In genomic region chr2:238145851-238146250, GRCh38 we compare ENCODE assay signal across 24 cellular contexts. TPM values are rescaled to one million over a fixed set of nuclear protein-coding genes. Genes with fewer than 3 reads are reported as not detected.
"Had no signal": no experiment of that assay in that cellular context is flagged by ENCODE, and none has a peak within 500 bp of the region (broad histone marks: within the 10 kb centered on the region; RNA-seq: fewer than 3 reads in every experiment).

No MANE protein-coding gene starts in this region.

- H3K4me3 ChIP-seq: adrenal gland, ascending aorta, esophagus muscularis mucosa, gastroesophageal sphincter, spleen, upper lobe of left lung had no signal

- H3K9ac ChIP-seq: parathyroid adenoma had no signal

- H3K79me2 ChIP-seq: parathyroid adenoma had no signal

- H3K9me3 ChIP-seq: adrenal gland, ascending aorta, esophagus muscularis mucosa, gastroesophageal sphincter, spleen, upper lobe of left lung had no signal

- H3K4me1 ChIP-seq: adrenal gland, parathyroid adenoma had no signal

- H3K27ac ChIP-seq: adrenal gland, ascending aorta, brain microvascular endothelial cell, esophagus muscularis mucosa, gastroesophageal sphincter, parathyroid adenoma, spleen, upper lobe of left lung, WERI-Rb-1 had no signal

- ATAC-seq: activated CD8-positive, alpha-beta memory T cell treated with anti-CD3 and anti-CD28 coated beads, Interleukin-2, amount 10 ng/mL, durations not matched to agents 7 days and 5 days; activated CD8-positive, alpha-beta T cell treated with anti-CD3 and anti-CD28 coated beads for 36 hours; gastroesophageal sphincter; left ventricle myocardium superior; T-cell had no signal

- H3K27me3 ChIP-seq: adrenal gland, ascending aorta, brain microvascular endothelial cell, esophagus muscularis mucosa, gastroesophageal sphincter, spleen, upper lobe of left lung had no signal

- H3K36me3 ChIP-seq: adrenal gland, brain microvascular endothelial cell, spleen, upper lobe of left lung, WERI-Rb-1 had no signal

- H2AFZ ChIP-seq: parathyroid adenoma had no signal

- DNase-seq: activated CD4-positive, alpha-beta T cell treated with anti-CD3 and anti-CD28 coated beads, Interleukin-2, amount 10 ng/mL, durations not matched to agents 7 days and 5 days; activated CD4-positive, CD25-positive, alpha-beta regulatory T cell treated with anti-CD3 and anti-CD28 coated beads, Interleukin-2, amount 50 U/mL, for 72 hours; activated CD8-positive, alpha-beta memory T cell treated with anti-CD3 and anti-CD28 coated beads, Interleukin-2, amount 10 ng/mL, durations not matched to agents 7 days and 5 days; activated CD8-positive, alpha-beta T cell treated with anti-CD3 and anti-CD28 coated beads for 36 hours; activated T-cell treated with anti-CD3 and anti-CD28 coated beads for 4 hours; adrenal gland; brain microvascular endothelial cell; caudate nucleus; dermis blood vessel endothelial cell; effector memory CD4-positive, alpha-beta T cell; head of caudate nucleus; hypothalamus; left ventricle myocardium superior; mammary epithelial cell; spleen; stimulated activated CD4-positive, alpha-beta T cell treated with anti-CD3 and anti-CD28 coated beads, Interleukin-4, amount 100 ng/mL, for 1 hour; stimulated activated naive CD4-positive, alpha-beta T cell treated with Interleukin-2 at 50 U/mL for 16 hours; T-cell; WERI-Rb-1 had no signal

RNA-seq across cellular contexts. Expression of gene KLHL30, which starts 7.4 kb away (rescaled TPM):
- total RNA-seq: activated CD4-positive, alpha-beta T cell treated with anti-CD3 and anti-CD28 coated beads, Interleukin-2, amount 10 ng/mL, durations not matched to agents 7 days and 5 days; activated CD8-positive, alpha-beta memory T cell treated with anti-CD3 and anti-CD28 coated beads, Interleukin-2, amount 10 ng/mL, durations not matched to agents 7 days and 5 days; activated CD8-positive, alpha-beta T cell treated with anti-CD3 and anti-CD28 coated beads for 36 hours; dermis blood vessel endothelial cell; T-cell had no signal

RNA-seq across cellular contexts. Expression of gene ERFE, which starts 12.9 kb away (rescaled TPM):
- total RNA-seq: activated CD4-positive, alpha-beta T cell treated with anti-CD3 and anti-CD28 coated beads, Interleukin-2, amount 10 ng/mL, durations not matched to agents 7 days and 5 days; activated CD8-positive, alpha-beta memory T cell treated with anti-CD3 and anti-CD28 coated beads, Interleukin-2, amount 10 ng/mL, durations not matched to agents 7 days and 5 days; left ventricle myocardium superior; T-cell had no signal

RNA-seq across cellular contexts. Expression of gene ESPNL, which starts 45.7 kb away (rescaled TPM):
- total RNA-seq: ascending aorta, dermis blood vessel endothelial cell, left ventricle myocardium superior had no signal
- polyA plus RNA-seq: mammary epithelial cell had no signal
